In the genomic region with DNA sequence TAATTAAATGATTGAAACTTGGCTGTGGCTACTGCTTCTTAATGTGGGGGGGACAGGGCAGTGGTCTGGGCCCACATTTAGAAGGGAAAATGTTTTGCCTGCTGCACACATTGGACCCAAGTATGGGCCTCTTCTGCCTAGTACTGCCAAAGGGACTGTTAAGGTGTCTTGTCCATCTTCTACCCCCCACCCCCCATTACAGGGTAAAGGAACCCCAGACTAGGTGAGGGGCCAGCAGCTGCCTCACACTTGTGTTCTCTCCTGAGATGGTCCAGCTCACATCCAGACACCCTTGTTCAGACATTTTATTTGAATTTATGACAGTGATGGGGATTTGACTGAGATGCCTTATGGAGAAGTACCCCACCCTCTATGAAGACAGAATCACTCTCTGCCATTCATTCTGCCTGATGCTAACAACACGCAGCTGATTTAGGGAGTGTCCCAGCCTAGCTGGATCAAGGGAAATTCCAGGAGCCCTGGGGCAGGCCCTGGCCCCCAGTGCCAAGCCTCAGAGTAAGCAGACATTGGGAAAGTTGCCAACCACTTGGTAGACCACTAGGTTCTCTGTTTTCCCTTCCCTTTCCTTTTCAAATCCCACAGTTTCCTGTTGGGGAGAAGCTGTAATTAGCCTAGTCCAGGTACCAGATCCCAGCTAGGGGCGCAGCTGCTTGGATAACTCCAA, we compare ENCODE assay signal across 1 cellular context.
TF ChIP-seq lines count a peak whose summit lies in the region.

No MANE protein-coding gene starts in this region.

TF ChIP-seq in H1, 55 proteins besides CTCF, POLR2A, EP300 and RAD21:
- peak; percentile 75; the same call in 1 of the 2 replicates for TF ChIP-seq POLR2AphosphoS5 (IDR thresholded peaks at IDR 0.05; ENCODE audit: low read depth, low read length)
- TF ChIP-seq SP4 (IDR thresholded peaks at IDR 0.05; ENCODE audit: low read length), result no peak
- TF ChIP-seq GTF2F1 (IDR thresholded peaks at IDR 0.05; ENCODE audit: borderline replicate concordance, low read depth, low read length), result no peak
- TF ChIP-seq CHD1 (IDR thresholded peaks at IDR 0.05; ENCODE audit: low read depth, low read length), result no peak
- no peak for TF ChIP-seq SIRT6 (IDR thresholded peaks at IDR 0.05; ENCODE audit: low read length)
